In the genomic region with DNA sequence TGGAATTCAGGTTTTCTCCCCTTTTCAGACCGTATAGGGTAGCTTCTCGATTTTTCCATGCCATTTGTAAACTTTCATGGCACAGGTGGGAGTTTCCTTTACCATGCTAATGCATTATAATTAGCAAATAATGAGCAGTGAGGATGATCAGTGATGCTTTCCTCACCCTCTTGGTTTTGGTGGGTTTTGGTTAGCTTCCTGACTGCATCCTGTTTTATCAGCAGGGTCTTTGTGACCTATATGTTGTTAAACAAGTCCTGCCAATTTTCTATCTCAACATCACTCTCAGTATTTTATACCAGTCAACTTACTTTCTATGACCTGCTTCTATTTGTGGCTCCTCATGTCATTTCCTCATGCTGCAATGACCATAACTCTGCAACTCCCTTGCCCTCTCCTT, we compare ENCODE assay signal across 25 cellular contexts.
"Had no signal": no experiment of that assay in that cellular context is flagged by ENCODE, and none has a peak within 500 bp of the region (broad histone marks: within the 10 kb centered on the region; RNA-seq: fewer than 3 reads in every experiment).

No MANE protein-coding gene starts in this region.

- H3K4me1 Mint-ChIP-seq: naive B cell had no signal

- H3K4me1 ChIP-seq: esophagus squamous epithelium, gastrocnemius medialis, heart right ventricle, left lung, lower lobe of right lung had no signal

- ATAC-seq: esophagus mucosa; gastrocnemius medialis; heart right ventricle; left cardiac atrium; left ventricle myocardium superior; lower lobe of right lung; mucosa of descending colon; naive thymus-derived CD8-positive, alpha-beta T cell had no signal

- H3K4me3 ChIP-seq: coronary artery, esophagus squamous epithelium, gastrocnemius medialis, heart right ventricle, left lung, lower lobe of right lung, mucosa of descending colon had no signal

- H3K36me3 ChIP-seq: esophagus squamous epithelium, gastrocnemius medialis, heart right ventricle, left lung, lower lobe of right lung had no signal

- H3K27ac Mint-ChIP-seq: endodermal cell, mesothelial cell of epicardium, naive B cell had no signal

- H3K4me3 Mint-ChIP-seq: endodermal cell, mesothelial cell of epicardium, naive B cell had no signal

- H3K27ac ChIP-seq: coronary artery, dorsolateral prefrontal cortex, epithelial cell of prostate, esophagus squamous epithelium, gastrocnemius medialis, heart right ventricle, left lung, lower lobe of right lung had no signal

- H3K9me3 ChIP-seq: gastrocnemius medialis, lower lobe of right lung, mucosa of descending colon had no signal

- H3K36me3 Mint-ChIP-seq: naive B cell had no signal

- H3K27me3 ChIP-seq: dorsolateral prefrontal cortex, esophagus squamous epithelium, gastrocnemius medialis, heart right ventricle, left lung had no signal

- DNase-seq: dermis blood vessel endothelial cell; effector CD4-positive, alpha-beta T cell; effector memory CD4-positive, alpha-beta T cell; endodermal cell; erythroblast; esophagus squamous epithelium; foreskin fibroblast; foreskin melanocyte; gastrocnemius medialis; glutamatergic neuron; heart right ventricle; hippocampal formation; left cardiac atrium; left ventricle myocardium superior; lower lobe of right lung; mesenchymal stem cell; mucosa of descending colon; naive B cell had no signal

- H3K27me3 Mint-ChIP-seq: naive B cell; naive thymus-derived CD8-positive, alpha-beta T cell had no signal
